24 cellular contexts compared by ENCODE assay signal in genomic region chr13:97407540-97407939, GRCh38. TPM values are rescaled to one million over a fixed set of nuclear protein-coding genes. Genes with fewer than 3 reads are reported as not detected.
DNase-seq lines count a peak whose midpoint lies in the region; ATAC-seq, FAIRE-seq and TF ChIP-seq lines count a peak whose summit lies in the region.
"Had no signal": no experiment of that assay in that cellular context is flagged by ENCODE, and none has a peak within 500 bp of the region (broad histone marks: within the 10 kb centered on the region; RNA-seq: fewer than 3 reads in every experiment).

No MANE protein-coding gene starts in this region.

- peak; percentile 44 for ATAC-seq in left ventricle myocardium superior
- ATAC-seq in Right ventricle myocardium superior (ENCODE audit: poor library complexity), result no peak
- peak; percentile 51 to 73 for ATAC-seq in gastrocnemius medialis
- ATAC-seq: A549, HepG2 had no signal

- in situ Hi-C loops in gastrocnemius medialis (cut with MboI; ENCODE audit: low sequenced_read_pairs in 4 of 4), result no loop called here

- WGBS in small intestine, 3 donors, result 90 to 94% (median 94%) methylated on average over 2 of the region's 2 CpGs

- peak in 1 of 2 donors; percentile 11 for TF ChIP-seq POLR2A in gastrocnemius medialis (IDR thresholded peaks at IDR 0.05)

- no peaks in the 10 kb centered on the region for H3K27me3 ChIP-seq in dorsolateral prefrontal cortex
- H3K27me3 ChIP-seq in gastrocnemius medialis, result no peaks in the 10 kb centered on the region
- H3K27me3 ChIP-seq in small intestine (ENCODE audit: control insufficient read depth in 2 of 2, insufficient read depth in 2 of 2, low read length in 2 of 2), result peaks cover 0 to 3% of the 10 kb centered on the region in 2 donors
- H3K27me3 ChIP-seq: BLaER1 treated with 17β-estradiol and CSF1 and Interleukin-3, amounts not matched to agents 10 nM and 100 nM had no signal

- H3K36me3 ChIP-seq in gastrocnemius medialis (no peaks in the 10 kb centered on the region), small intestine (ENCODE audit: control insufficient read depth in 2 of 2, insufficient read depth in 2 of 2, low read length in 2 of 2) (no peaks in the 10 kb centered on the region)
- H3K36me3 ChIP-seq: BLaER1 treated with 17β-estradiol and CSF1 and Interleukin-3, amounts not matched to agents 10 nM and 100 nM had no signal

- no peak for DNase-seq in left ventricle myocardium superior
- no peak for DNase-seq in Right ventricle myocardium superior
- no peak for DNase-seq in dorsolateral prefrontal cortex
- DNase-seq in gastrocnemius medialis, result no peak
- DNase-seq in small intestine, result no peak
- DNase-seq in GM19240 (ENCODE audit: insufficient read length, low spot score), result no peak
- DNase-seq in stimulated activated naive CD4-positive, alpha-beta T cell treated with Interleukin-2 at 50 U/mL for 16 hours (lab: John Stamatoyannopoulos, UW), result no peak
- DNase-seq: AML-193; CD4-positive, alpha-beta T cell; Karpas-422; NCI-H1092 treated with DMSO at 0.1 percent for 48 hours; NCI-H1436; NCI-H187; NCI-H2081 treated with DMSO at 0.1 percent for 48 hours; NCI-H2171; NCI-H226; NCI-H510A; NCI-H69; RPMI8226; SHP77 treated with DMSO at 0.1 percent for 48 hours had no signal

- FAIRE-seq in small intestine (lab: Jason Lieb, UNC), result no peak
- FAIRE-seq: A549, D721Med, HepG2 had no signal

- intact Hi-C loops in left ventricle myocardium superior (cut with micrococcal nuclease) (no loop called here), Right ventricle myocardium superior (cut with DNase I) (no loop called here), dorsolateral prefrontal cortex (cut with DNase I) (loop anchor here in 1 of 2 donors (1.0 kb wide), 1 partner anchor 16 kb away; no protein-coding TSS in a partner anchor), gastrocnemius medialis (cut with DNase I; ENCODE audit: low total_unique reads) (no loop called here)

- no peak overlapping the region for H3K4me3 ChIP-seq in dorsolateral prefrontal cortex
- H3K4me3 ChIP-seq in gastrocnemius medialis, result no peak overlapping the region
- H3K4me3 ChIP-seq in small intestine (ENCODE audit: low read depth in 1 of 2, low read length in 2 of 2), result no peak overlapping the region
- H3K4me3 ChIP-seq: A549; BLaER1 treated with 17β-estradiol and CSF1 and Interleukin-3, amounts not matched to agents 10 nM and 100 nM had no signal

- H3K27ac ChIP-seq in dorsolateral prefrontal cortex (peak overlapping the region in 53 of 59 donors; percentile 19 to 90 (median 80)), gastrocnemius medialis (peak overlapping the region; percentile 43 to 71 (median 62)), small intestine (ENCODE audit: low read depth in 1 of 2, low read length in 1 of 2) (no peak overlapping the region)
- H3K27ac ChIP-seq: A549; BLaER1 treated with 17β-estradiol and CSF1 and Interleukin-3, amounts not matched to agents 10 nM and 100 nM had no signal

- TF ChIP-seq CTCF in dorsolateral prefrontal cortex (IDR thresholded peaks at IDR 0.05 in 54 of 56, conservative IDR thresholded peaks at IDR 0.05 in 2 of 56; ENCODE audit: low read depth in 1 of 56, partially characterized antibody in 56 of 56) (no peak), gastrocnemius medialis (IDR thresholded peaks at IDR 0.05 in 4 of 5, conservative IDR thresholded peaks at IDR 0.05 in 1 of 5) (no peak)

- H3K9me3 ChIP-seq in gastrocnemius medialis, result no peaks in the 10 kb centered on the region
- H3K9me3 ChIP-seq in small intestine (ENCODE audit: control insufficient read depth, low read depth), result no peaks in the 10 kb centered on the region
- H3K9me3 ChIP-seq: A549 had no signal

- peaks cover 10 to 24% of the 10 kb centered on the region in 2 donors for H3K4me1 ChIP-seq in gastrocnemius medialis
- no peaks in the 10 kb centered on the region for H3K4me1 ChIP-seq in small intestine (ENCODE audit: control insufficient read depth in 2 of 2, insufficient read depth in 1 of 2, low read depth in 1 of 2, low read length in 1 of 2)
- H3K4me1 ChIP-seq: A549 had no signal

RNA-seq across cellular contexts. Expression of gene RAP2A, which starts 26.4 kb away (rescaled TPM):
- total RNA-seq in left ventricle myocardium superior, result 15.5 TPM
- 12.1 TPM for total RNA-seq in Right ventricle myocardium superior
- 100 to 1,000 TPM in 116 of 120 experiments, 10 to 100 TPM in 4; 88.1 to 180 (median 141) TPM for total RNA-seq in dorsolateral prefrontal cortex
- total RNA-seq in gastrocnemius medialis, result 10 to 100 TPM in 3 of 4 donors, 1 to 10 TPM in 1; 10.0 to 18.3 (median 15.5) TPM
- 1 to 10 TPM; 6.2 to 8.7 (median 8.2) TPM for polyA plus RNA-seq in small intestine

Comparison
In these comparisons a context has a peak if more than half of its experiments do, and no peak if none do; other contexts are left out.
1. H3K27ac ChIP-seq: peak in dorsolateral prefrontal cortex (53 of 59) and gastrocnemius medialis (4 of 4); none in small intestine (0 of 2).